ENCODE assay signal across 10 cellular contexts in genomic region chrX:154775611-154776349, GRCh38. TPM values are rescaled to one million over a fixed set of nuclear protein-coding genes. Genes with fewer than 3 reads are reported as not detected.
A peak's percentile ranks its signal among the peaks of the same experiment; 100 is the strongest.
DNase-seq lines count a peak whose midpoint lies in the region; ATAC-seq and TF ChIP-seq lines count a peak whose summit lies in the region.
"Had no signal": no experiment of that assay in that cellular context is flagged by ENCODE, and none has a peak within 500 bp of the region (broad histone marks: within the 10 kb centered on the region; RNA-seq: fewer than 3 reads in every experiment).

No MANE protein-coding gene starts in this region.

- H3K9me2 ChIP-seq in MM.1S (replicated peaks; ENCODE audit: insufficient read depth, low read length): no peaks in the 10 kb centered on the region

- H3K27me3 Mint-ChIP-seq in CD4-positive, CD25-positive, alpha-beta regulatory T cell: no peaks in the 10 kb centered on the region
- H3K27me3 Mint-ChIP-seq in CD4-positive, alpha-beta memory T cell: no peaks in the 10 kb centered on the region
- H3K27me3 Mint-ChIP-seq in type B pancreatic cell: no peaks in the 10 kb centered on the region
- H3K27me3 Mint-ChIP-seq: central memory CD8-positive, alpha-beta T cell had no signal

- H3K4me1 Mint-ChIP-seq in CD4-positive, CD25-positive, alpha-beta regulatory T cell: peaks cover 1 to 15% (median 4%) of the 10 kb centered on the region in 4 donors
- H3K4me1 Mint-ChIP-seq in CD4-positive, alpha-beta memory T cell: peaks cover 2 to 13% (median 7%) of the 10 kb centered on the region in 4 donors
- H3K4me1 Mint-ChIP-seq in type B pancreatic cell (ENCODE audit: unreplicated experiment): no peaks in the 10 kb centered on the region

- TF ChIP-seq CTCF in MM.1S (IDR thresholded peaks at IDR 0.05; ENCODE audit: low read length) (no peak), left lung (IDR thresholded peaks at IDR 0.05) (no peak), type B pancreatic cell (conservative IDR thresholded peaks at IDR 0.05) (no peak)

- DNase-seq in CD4-positive, CD25-positive, alpha-beta regulatory T cell: peak in 1 of 3 donors; percentile 31
- DNase-seq in MM.1S (peak; percentile 19), left lung (no peak), type B pancreatic cell (ENCODE audit: extremely low spot score, unreplicated experiment) (no peak)
- DNase-seq in activated naive CD4-positive, alpha-beta T cell treated with anti-CD3 and anti-CD28 coated beads, Interleukin-2, amount 50 U/mL, for 72 hours (ENCODE audit: low spot score in 2 of 2): no peak
- no peak for DNase-seq in CD4-positive, alpha-beta memory T cell

- H3K9ac ChIP-seq in MM.1S (ENCODE audit: low read length): no peak overlapping the region

- peak overlapping the region in 2 of 3 donors; percentile 32 to 89 for H3K27ac Mint-ChIP-seq in CD4-positive, CD25-positive, alpha-beta regulatory T cell
- H3K27ac Mint-ChIP-seq in activated naive CD4-positive, alpha-beta T cell treated with anti-CD3 and anti-CD28 coated beads, Interleukin-2, amount 50 U/mL, for 72 hours: peak overlapping the region in 1 of 2 donors; percentile 33
- peak overlapping the region in 3 of 7 donors; percentile 43 to 78 (median 70) for H3K27ac Mint-ChIP-seq in CD4-positive, alpha-beta memory T cell
- H3K27ac Mint-ChIP-seq in type B pancreatic cell: no peak overlapping the region

- H3K4me2 ChIP-seq in MM.1S (ENCODE audit: low read depth, low read length): no peak overlapping the region

- POLR2A ChIA-PET in CD4-positive, alpha-beta memory T cell (lab: Charles Lee; ENCODE audit: partially characterized antibody): interaction anchor here (2.6 kb wide), 1 partner anchor 12 kb away, joined by 10 read pairs; the partner anchor contains the start of gene DKC1

- intact Hi-C loops in left lung (cut with DNase I): no loop called here
- intact Hi-C loops in CD4-positive, alpha-beta memory T cell (cut with micrococcal nuclease): no loop called here

- H2AFZ ChIP-seq in MM.1S (ENCODE audit: low read length): no peak overlapping the region

- no peaks in the 10 kb centered on the region for H3K4me1 ChIP-seq in CD4-positive, CD25-positive, alpha-beta regulatory T cell (ENCODE audit: control insufficient read depth, insufficient read depth, low read length, poor library complexity, severe bottlenecking)
- H3K4me1 ChIP-seq in MM.1S (ENCODE audit: low read length) (no peaks in the 10 kb centered on the region), left lung (no peaks in the 10 kb centered on the region)
- H3K4me1 ChIP-seq in CD4-positive, alpha-beta memory T cell (ENCODE audit: insufficient read depth, low read length): peaks cover 19% of the 10 kb centered on the region

- no peaks in the 10 kb centered on the region for H3K27me3 ChIP-seq in CD4-positive, CD25-positive, alpha-beta regulatory T cell (ENCODE audit: control insufficient read depth, insufficient read depth, low read length)
- H3K27me3 ChIP-seq in MM.1S (replicated peaks; ENCODE audit: insufficient read depth, low read length): no peaks in the 10 kb centered on the region
- H3K27me3 ChIP-seq in left lung: no peaks in the 10 kb centered on the region
- H3K27me3 ChIP-seq in CD4-positive, alpha-beta memory T cell (ENCODE audit: insufficient read depth, low read length): no peaks in the 10 kb centered on the region

- no peak overlapping the region for H3K4me3 ChIP-seq in CD4-positive, CD25-positive, alpha-beta regulatory T cell (ENCODE audit: low read depth, low read length)
- H3K4me3 ChIP-seq in MM.1S (ENCODE audit: low read length) (no peak overlapping the region), left lung (no peak overlapping the region)
- H3K4me3 ChIP-seq in CD4-positive, alpha-beta memory T cell (ENCODE audit: low read length in 2 of 2): no peak overlapping the region

- H3F3A ChIP-seq in MM.1S (ENCODE audit: insufficient read depth, low read length): no peaks in the 10 kb centered on the region

- no peaks in the 10 kb centered on the region for H3K9me3 Mint-ChIP-seq in CD4-positive, CD25-positive, alpha-beta regulatory T cell
- H3K9me3 Mint-ChIP-seq in activated naive CD4-positive, alpha-beta T cell treated with anti-CD3 and anti-CD28 coated beads, Interleukin-2, amount 50 U/mL, for 72 hours: no peaks in the 10 kb centered on the region
- H3K9me3 Mint-ChIP-seq in CD4-positive, alpha-beta memory T cell: no peaks in the 10 kb centered on the region
- H3K9me3 Mint-ChIP-seq in type B pancreatic cell: peaks cover 5% of the 10 kb centered on the region
- H3K9me3 Mint-ChIP-seq: central memory CD8-positive, alpha-beta T cell had no signal

- peak in 1 of 2 donors; percentile 31 for ATAC-seq in CD4-positive, CD25-positive, alpha-beta regulatory T cell (ENCODE audit: low read depth in 2 of 2)
- ATAC-seq in activated naive CD4-positive, alpha-beta T cell treated with anti-CD3 and anti-CD28 coated beads, Interleukin-2, amount 50 U/mL, for 72 hours: peak; percentile 65 to 67
- ATAC-seq in left lung (peak; percentile 83), HG03139 (IDR thresholded peaks at IDR 0.05; ENCODE audit: unreplicated experiment) (no peak), GM19324 (IDR thresholded peaks at IDR 0.05; ENCODE audit: low FRiP score, unreplicated experiment) (no peak)

- no peaks in the 10 kb centered on the region for H3K9me3 ChIP-seq in CD4-positive, CD25-positive, alpha-beta regulatory T cell (ENCODE audit: control insufficient read depth in 2 of 2, low read length in 2 of 2)
- H3K9me3 ChIP-seq in MM.1S (replicated peaks; ENCODE audit: insufficient read depth, low read length): no peaks in the 10 kb centered on the region
- no peaks in the 10 kb centered on the region for H3K9me3 ChIP-seq in left lung
- H3K9me3 ChIP-seq in CD4-positive, alpha-beta memory T cell (ENCODE audit: control insufficient read depth in 1 of 2, low read length in 2 of 2): no peaks in the 10 kb centered on the region

- H3K4me3 Mint-ChIP-seq in CD4-positive, CD25-positive, alpha-beta regulatory T cell: no peak overlapping the region
- H3K4me3 Mint-ChIP-seq in CD4-positive, alpha-beta memory T cell: peak overlapping the region in 2 of 8 donors; percentile 29 to 64
- H3K4me3 Mint-ChIP-seq in type B pancreatic cell: no peak overlapping the region
- H3K4me3 Mint-ChIP-seq: central memory CD8-positive, alpha-beta T cell had no signal

- peaks cover 19% of the 10 kb centered on the region for H3K36me3 Mint-ChIP-seq in CD4-positive, CD25-positive, alpha-beta regulatory T cell
- H3K36me3 Mint-ChIP-seq in activated naive CD4-positive, alpha-beta T cell treated with anti-CD3 and anti-CD28 coated beads, Interleukin-2, amount 50 U/mL, for 72 hours: peaks cover 8 to 30% of the 10 kb centered on the region in 2 donors
- peaks cover 37 to 57% of the 10 kb centered on the region in 2 donors for H3K36me3 Mint-ChIP-seq in CD4-positive, alpha-beta memory T cell
- peaks cover 40% of the 10 kb centered on the region for H3K36me3 Mint-ChIP-seq in type B pancreatic cell

- no peak overlapping the region for H3K27ac ChIP-seq in CD4-positive, CD25-positive, alpha-beta regulatory T cell (ENCODE audit: insufficient read depth, low read length, poor library complexity, severe bottlenecking)
- no peak overlapping the region for H3K27ac ChIP-seq in MM.1S (ENCODE audit: low read length)
- no peak overlapping the region for H3K27ac ChIP-seq in left lung
- H3K27ac ChIP-seq in CD4-positive, alpha-beta memory T cell (ENCODE audit: low read depth, low read length): no peak overlapping the region

- H3K36me3 ChIP-seq in CD4-positive, CD25-positive, alpha-beta regulatory T cell (ENCODE audit: control insufficient read depth, insufficient read depth, low read length): peaks cover 50% of the 10 kb centered on the region
- H3K36me3 ChIP-seq in MM.1S (replicated peaks; ENCODE audit: insufficient read depth, low read length): no peaks in the 10 kb centered on the region; the same call in none of the 2 replicates
- peaks cover 0 to 94% of the 10 kb centered on the region in 2 donors for H3K36me3 ChIP-seq in left lung
- peaks cover 34% of the 10 kb centered on the region for H3K36me3 ChIP-seq in CD4-positive, alpha-beta memory T cell (ENCODE audit: insufficient read depth, low read length)

- H4K20me1 ChIP-seq in MM.1S (ENCODE audit: insufficient read depth, low read length): no peaks in the 10 kb centered on the region

- 0 out of 2 replicates have a peak, but pooled peaks cover 11% of the 10 kb centered on the region for H3K79me2 ChIP-seq in MM.1S (ENCODE audit: low read length)

- CTCF ChIA-PET in CD4-positive, alpha-beta memory T cell (lab: Charles Lee; ENCODE audit: partially characterized antibody): no interaction called here

RNA-seq across cellular contexts. Expression of gene DKC1, which starts 13.1 kb away (rescaled TPM):
- total RNA-seq in CD4-positive, CD25-positive, alpha-beta regulatory T cell: 55.0 TPM
- 10 to 100 TPM; 28.3 to 44.8 (median 38.0) TPM for polyA plus RNA-seq in CD4-positive, CD25-positive, alpha-beta regulatory T cell
- 100 to 1,000 TPM; 112 to 120 TPM for total RNA-seq in activated naive CD4-positive, alpha-beta T cell treated with anti-CD3 and anti-CD28 coated beads, Interleukin-2, amount 50 U/mL, for 72 hours
- 10 to 100 TPM; 22.3 to 42.5 TPM for total RNA-seq in left lung
- total RNA-seq in CD4-positive, alpha-beta memory T cell: 10 to 100 TPM; 60.0 to 63.9 TPM
- polyA plus RNA-seq in CD4-positive, alpha-beta memory T cell: 10 to 100 TPM; 30.4 to 41.4 TPM
- total RNA-seq in type B pancreatic cell (ENCODE audit: low replicate concordance): 52.0 and 62.7 TPM in 2 replicates

RNA-seq across cellular contexts. Expression of gene GAB3, which starts 24.9 kb away (rescaled TPM):
- 6.0 TPM for total RNA-seq in CD4-positive, CD25-positive, alpha-beta regulatory T cell
- polyA plus RNA-seq in CD4-positive, CD25-positive, alpha-beta regulatory T cell: 1 to 10 TPM in 1 of 4 donors, under 1 TPM in 3; 0.07 to 1.5 (median 0.55) TPM
- total RNA-seq in activated naive CD4-positive, alpha-beta T cell treated with anti-CD3 and anti-CD28 coated beads, Interleukin-2, amount 50 U/mL, for 72 hours: 1 to 10 TPM; 3.3 to 4.0 TPM
- total RNA-seq in left lung (10 to 100 TPM in 1 of 2 donors, 1 to 10 TPM in 1; 6.6 to 15.0 TPM), type B pancreatic cell (ENCODE audit: low replicate concordance) (0.19 TPM in 1 of 2 replicates, not detected in the other)
- total RNA-seq in CD4-positive, alpha-beta memory T cell: 10 to 100 TPM; 14.9 to 15.6 TPM
- 1 to 10 TPM; 3.2 to 5.6 TPM for polyA plus RNA-seq in CD4-positive, alpha-beta memory T cell

RNA-seq across cellular contexts. Expression of gene MPP1, which starts 29.5 kb away (rescaled TPM):
- 12.9 TPM for total RNA-seq in CD4-positive, CD25-positive, alpha-beta regulatory T cell
- 10 to 100 TPM; 11.3 to 24.0 (median 12.7) TPM for polyA plus RNA-seq in CD4-positive, CD25-positive, alpha-beta regulatory T cell
- total RNA-seq in activated naive CD4-positive, alpha-beta T cell treated with anti-CD3 and anti-CD28 coated beads, Interleukin-2, amount 50 U/mL, for 72 hours: 10 to 100 TPM; 30.2 to 32.8 TPM
- total RNA-seq in left lung (100 to 1,000 TPM in 1 of 2 donors, 10 to 100 TPM in 1; 44.9 to 125 TPM), type B pancreatic cell (ENCODE audit: low replicate concordance) (10.4 and 13.8 TPM in 2 replicates)
- total RNA-seq in CD4-positive, alpha-beta memory T cell: 10 to 100 TPM; 11.1 to 12.6 TPM
- polyA plus RNA-seq in CD4-positive, alpha-beta memory T cell: 10 to 100 TPM; 10.6 to 14.7 TPM

RNA-seq across cellular contexts. Expression of gene SMIM9, which starts 58.7 kb away (rescaled TPM):
- not detected for total RNA-seq in CD4-positive, CD25-positive, alpha-beta regulatory T cell
- not detected for polyA plus RNA-seq in CD4-positive, CD25-positive, alpha-beta regulatory T cell
- not detected for total RNA-seq in activated naive CD4-positive, alpha-beta T cell treated with anti-CD3 and anti-CD28 coated beads, Interleukin-2, amount 50 U/mL, for 72 hours
- total RNA-seq in left lung (not detected), type B pancreatic cell (ENCODE audit: low replicate concordance) (not detected in 2 replicates)
- not detected for total RNA-seq in CD4-positive, alpha-beta memory T cell
- polyA plus RNA-seq in CD4-positive, alpha-beta memory T cell: not detected
- total RNA-seq: T-helper 2 cell treated with Interferon-gamma antibody and Interleukin-4, amounts not matched to agents 100 ng/mL and 5 ng/mL, for 36 hours had no signal

Comparison
In these comparisons a context has a peak if more than half of its experiments do, and no peak if none do; other contexts are left out.
1. ATAC-seq: peak in activated naive CD4-positive, alpha-beta T cell treated with anti-CD3 and anti-CD28 coated beads, Interleukin-2, amount 50 U/mL, for 72 hours (2 of 2) and left lung (single experiment); none in HG03139 (single experiment) and GM19324 (single experiment).